Comparison of ENCODE assay signal across 1 cellular context in the genomic region with DNA sequence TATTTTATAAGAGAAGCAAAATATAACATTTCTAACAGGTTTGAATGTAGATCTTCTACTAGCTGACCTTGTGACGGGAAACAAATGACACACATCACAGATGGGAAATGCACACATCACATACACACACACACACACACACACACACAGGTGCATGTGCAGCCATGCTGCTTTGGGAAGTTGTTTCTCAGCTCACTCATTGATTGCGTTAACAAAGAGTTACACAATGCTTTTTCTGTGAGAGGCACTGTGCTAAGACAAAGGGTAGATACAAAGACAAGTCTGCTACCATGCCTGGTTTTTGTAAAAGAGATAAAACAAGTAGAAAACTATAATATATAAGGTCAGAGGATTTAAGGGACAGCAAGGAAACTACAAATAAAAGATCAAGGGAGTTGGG.
TF ChIP-seq lines count a peak whose summit lies in the region.

No MANE protein-coding gene starts in this region.

TF ChIP-seq in HepG2, 621 proteins besides CTCF, POLR2A, EP300 and RAD21 (continued from another document and continues in another):
- TF ChIP-seq, protein P1, sequence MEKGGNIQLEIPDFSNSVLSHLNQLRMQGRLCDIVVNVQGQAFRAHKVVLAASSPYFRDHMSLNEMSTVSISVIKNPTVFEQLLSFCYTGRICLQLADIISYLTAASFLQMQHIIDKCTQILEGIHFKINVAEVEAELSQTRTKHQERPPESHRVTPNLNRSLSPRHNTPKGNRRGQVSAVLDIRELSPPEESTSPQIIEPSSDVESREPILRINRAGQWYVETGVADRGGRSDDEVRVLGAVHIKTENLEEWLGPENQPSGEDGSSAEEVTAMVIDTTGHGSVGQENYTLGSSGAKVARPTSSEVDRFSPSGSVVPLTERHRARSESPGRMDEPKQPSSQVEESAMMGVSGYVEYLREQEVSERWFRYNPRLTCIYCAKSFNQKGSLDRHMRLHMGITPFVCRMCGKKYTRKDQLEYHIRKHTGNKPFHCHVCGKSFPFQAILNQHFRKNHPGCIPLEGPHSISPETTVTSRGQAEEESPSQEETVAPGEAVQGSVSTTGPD (CRISPR knock-in tag; IDR thresholded peaks at IDR 0.05), result no peak
- no peak for TF ChIP-seq ZNF382 (CRISPR knock-in tag; IDR thresholded peaks at IDR 0.05; ENCODE audit: borderline replicate concordance)
- TF ChIP-seq, protein P2, sequence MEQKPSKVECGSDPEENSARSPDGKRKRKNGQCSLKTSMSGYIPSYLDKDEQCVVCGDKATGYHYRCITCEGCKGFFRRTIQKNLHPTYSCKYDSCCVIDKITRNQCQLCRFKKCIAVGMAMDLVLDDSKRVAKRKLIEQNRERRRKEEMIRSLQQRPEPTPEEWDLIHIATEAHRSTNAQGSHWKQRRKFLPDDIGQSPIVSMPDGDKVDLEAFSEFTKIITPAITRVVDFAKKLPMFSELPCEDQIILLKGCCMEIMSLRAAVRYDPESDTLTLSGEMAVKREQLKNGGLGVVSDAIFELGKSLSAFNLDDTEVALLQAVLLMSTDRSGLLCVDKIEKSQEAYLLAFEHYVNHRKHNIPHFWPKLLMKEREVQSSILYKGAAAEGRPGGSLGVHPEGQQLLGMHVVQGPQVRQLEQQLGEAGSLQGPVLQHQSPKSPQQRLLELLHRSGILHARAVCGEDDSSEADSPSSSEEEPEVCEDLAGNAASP (CRISPR knock-in tag; IDR thresholded peaks at IDR 0.05; ENCODE audit: borderline replicate concordance), result no peak
- TF ChIP-seq, protein P3, sequence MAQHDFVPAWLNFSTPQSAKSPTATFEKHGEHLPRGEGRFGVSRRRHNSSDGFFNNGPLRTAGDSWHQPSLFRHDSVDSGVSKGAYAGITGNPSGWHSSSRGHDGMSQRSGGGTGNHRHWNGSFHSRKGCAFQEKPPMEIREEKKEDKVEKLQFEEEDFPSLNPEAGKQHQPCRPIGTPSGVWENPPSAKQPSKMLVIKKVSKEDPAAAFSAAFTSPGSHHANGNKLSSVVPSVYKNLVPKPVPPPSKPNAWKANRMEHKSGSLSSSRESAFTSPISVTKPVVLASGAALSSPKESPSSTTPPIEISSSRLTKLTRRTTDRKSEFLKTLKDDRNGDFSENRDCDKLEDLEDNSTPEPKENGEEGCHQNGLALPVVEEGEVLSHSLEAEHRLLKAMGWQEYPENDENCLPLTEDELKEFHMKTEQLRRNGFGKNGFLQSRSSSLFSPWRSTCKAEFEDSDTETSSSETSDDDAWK (CRISPR knock-in tag; IDR thresholded peaks at IDR 0.05), result no peak
- no peak for TF ChIP-seq SMYD3 (CRISPR knock-in tag; IDR thresholded peaks at IDR 0.05)
- no peak for TF ChIP-seq DR1 (CRISPR knock-in tag; IDR thresholded peaks at IDR 0.05)
- TF ChIP-seq ZNF709 (CRISPR knock-in tag; IDR thresholded peaks at IDR 0.05), result no peak
- no peak for TF ChIP-seq HDAC6 (IDR thresholded peaks at IDR 0.05; ENCODE audit: low read depth, low read length)
- TF ChIP-seq JUNB (CRISPR knock-in tag; IDR thresholded peaks at IDR 0.05; ENCODE audit: borderline replicate concordance), result 0 out of 2 replicates have a peak, but pooled peaks have one; percentile 23
- TF ChIP-seq GTF3A (CRISPR knock-in tag; conservative IDR thresholded peaks at IDR 0.05), result no peak
- peak; percentile 90 for TF ChIP-seq GATAD2A (CRISPR knock-in tag; IDR thresholded peaks at IDR 0.05)
- no peak for TF ChIP-seq ZFP90 (CRISPR knock-in tag; IDR thresholded peaks at IDR 0.05; ENCODE audit: borderline replicate concordance)
- no peak for TF ChIP-seq NONO (IDR thresholded peaks at IDR 0.05)
- no peak for TF ChIP-seq NONO (CRISPR knock-in tag; conservative IDR thresholded peaks at IDR 0.05)
- TF ChIP-seq, protein P4, sequence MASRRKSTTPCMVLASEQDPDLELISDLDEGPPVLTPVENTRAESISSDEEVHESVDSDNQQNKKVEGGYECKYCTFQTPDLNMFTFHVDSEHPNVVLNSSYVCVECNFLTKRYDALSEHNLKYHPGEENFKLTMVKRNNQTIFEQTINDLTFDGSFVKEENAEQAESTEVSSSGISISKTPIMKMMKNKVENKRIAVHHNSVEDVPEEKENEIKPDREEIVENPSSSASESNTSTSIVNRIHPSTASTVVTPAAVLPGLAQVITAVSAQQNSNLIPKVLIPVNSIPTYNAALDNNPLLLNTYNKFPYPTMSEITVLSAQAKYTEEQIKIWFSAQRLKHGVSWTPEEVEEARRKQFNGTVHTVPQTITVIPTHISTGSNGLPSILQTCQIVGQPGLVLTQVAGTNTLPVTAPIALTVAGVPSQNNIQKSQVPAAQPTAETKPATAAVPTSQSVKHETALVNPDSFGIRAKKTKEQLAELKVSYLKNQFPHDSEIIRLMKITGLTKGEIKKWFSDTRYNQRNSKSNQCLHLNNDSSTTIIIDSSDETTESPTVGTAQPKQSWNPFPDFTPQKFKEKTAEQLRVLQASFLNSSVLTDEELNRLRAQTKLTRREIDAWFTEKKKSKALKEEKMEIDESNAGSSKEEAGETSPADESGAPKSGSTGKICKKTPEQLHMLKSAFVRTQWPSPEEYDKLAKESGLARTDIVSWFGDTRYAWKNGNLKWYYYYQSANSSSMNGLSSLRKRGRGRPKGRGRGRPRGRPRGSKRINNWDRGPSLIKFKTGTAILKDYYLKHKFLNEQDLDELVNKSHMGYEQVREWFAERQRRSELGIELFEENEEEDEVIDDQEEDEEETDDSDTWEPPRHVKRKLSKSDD (CRISPR knock-in tag; IDR thresholded peaks at IDR 0.05; ENCODE audit: low read depth), result no peak
- 0 out of 2 replicates have a peak, but pooled peaks have one; percentile 26 for TF ChIP-seq BCL6 (CRISPR knock-in tag; IDR thresholded peaks at IDR 0.05)
- TF ChIP-seq, protein P5, sequence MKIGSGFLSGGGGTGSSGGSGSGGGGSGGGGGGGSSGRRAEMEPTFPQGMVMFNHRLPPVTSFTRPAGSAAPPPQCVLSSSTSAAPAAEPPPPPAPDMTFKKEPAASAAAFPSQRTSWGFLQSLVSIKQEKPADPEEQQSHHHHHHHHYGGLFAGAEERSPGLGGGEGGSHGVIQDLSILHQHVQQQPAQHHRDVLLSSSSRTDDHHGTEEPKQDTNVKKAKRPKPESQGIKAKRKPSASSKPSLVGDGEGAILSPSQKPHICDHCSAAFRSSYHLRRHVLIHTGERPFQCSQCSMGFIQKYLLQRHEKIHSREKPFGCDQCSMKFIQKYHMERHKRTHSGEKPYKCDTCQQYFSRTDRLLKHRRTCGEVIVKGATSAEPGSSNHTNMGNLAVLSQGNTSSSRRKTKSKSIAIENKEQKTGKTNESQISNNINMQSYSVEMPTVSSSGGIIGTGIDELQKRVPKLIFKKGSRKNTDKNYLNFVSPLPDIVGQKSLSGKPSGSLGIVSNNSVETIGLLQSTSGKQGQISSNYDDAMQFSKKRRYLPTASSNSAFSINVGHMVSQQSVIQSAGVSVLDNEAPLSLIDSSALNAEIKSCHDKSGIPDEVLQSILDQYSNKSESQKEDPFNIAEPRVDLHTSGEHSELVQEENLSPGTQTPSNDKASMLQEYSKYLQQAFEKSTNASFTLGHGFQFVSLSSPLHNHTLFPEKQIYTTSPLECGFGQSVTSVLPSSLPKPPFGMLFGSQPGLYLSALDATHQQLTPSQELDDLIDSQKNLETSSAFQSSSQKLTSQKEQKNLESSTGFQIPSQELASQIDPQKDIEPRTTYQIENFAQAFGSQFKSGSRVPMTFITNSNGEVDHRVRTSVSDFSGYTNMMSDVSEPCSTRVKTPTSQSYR (CRISPR knock-in tag; IDR thresholded peaks at IDR 0.05; ENCODE audit: borderline replicate concordance), result no peak
- TF ChIP-seq, protein P6, sequence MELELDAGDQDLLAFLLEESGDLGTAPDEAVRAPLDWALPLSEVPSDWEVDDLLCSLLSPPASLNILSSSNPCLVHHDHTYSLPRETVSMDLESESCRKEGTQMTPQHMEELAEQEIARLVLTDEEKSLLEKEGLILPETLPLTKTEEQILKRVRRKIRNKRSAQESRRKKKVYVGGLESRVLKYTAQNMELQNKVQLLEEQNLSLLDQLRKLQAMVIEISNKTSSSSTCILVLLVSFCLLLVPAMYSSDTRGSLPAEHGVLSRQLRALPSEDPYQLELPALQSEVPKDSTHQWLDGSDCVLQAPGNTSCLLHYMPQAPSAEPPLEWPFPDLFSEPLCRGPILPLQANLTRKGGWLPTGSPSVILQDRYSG (CRISPR knock-in tag; IDR thresholded peaks at IDR 0.05), result no peak
- TF ChIP-seq HCFC1 (IDR thresholded peaks at IDR 0.05; ENCODE audit: low read depth, low read length), result no peak
- no peak for TF ChIP-seq HDAC2 (CRISPR knock-in tag; IDR thresholded peaks at IDR 0.05)
- TF ChIP-seq XBP1 (CRISPR knock-in tag; IDR thresholded peaks at IDR 0.05), result no peak
- TF ChIP-seq ZNF460 (CRISPR knock-in tag; IDR thresholded peaks at IDR 0.05; ENCODE audit: borderline replicate concordance), result no peak
- TF ChIP-seq CHCHD3 (CRISPR knock-in tag; IDR thresholded peaks at IDR 0.05), result no peak
- TF ChIP-seq, protein P7, sequence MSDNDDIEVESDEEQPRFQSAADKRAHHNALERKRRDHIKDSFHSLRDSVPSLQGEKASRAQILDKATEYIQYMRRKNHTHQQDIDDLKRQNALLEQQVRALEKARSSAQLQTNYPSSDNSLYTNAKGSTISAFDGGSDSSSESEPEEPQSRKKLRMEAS (IDR thresholded peaks at IDR 0.05), result 0 out of 2 replicates have a peak, but pooled peaks have one; percentile 32
- TF ChIP-seq, protein P8, sequence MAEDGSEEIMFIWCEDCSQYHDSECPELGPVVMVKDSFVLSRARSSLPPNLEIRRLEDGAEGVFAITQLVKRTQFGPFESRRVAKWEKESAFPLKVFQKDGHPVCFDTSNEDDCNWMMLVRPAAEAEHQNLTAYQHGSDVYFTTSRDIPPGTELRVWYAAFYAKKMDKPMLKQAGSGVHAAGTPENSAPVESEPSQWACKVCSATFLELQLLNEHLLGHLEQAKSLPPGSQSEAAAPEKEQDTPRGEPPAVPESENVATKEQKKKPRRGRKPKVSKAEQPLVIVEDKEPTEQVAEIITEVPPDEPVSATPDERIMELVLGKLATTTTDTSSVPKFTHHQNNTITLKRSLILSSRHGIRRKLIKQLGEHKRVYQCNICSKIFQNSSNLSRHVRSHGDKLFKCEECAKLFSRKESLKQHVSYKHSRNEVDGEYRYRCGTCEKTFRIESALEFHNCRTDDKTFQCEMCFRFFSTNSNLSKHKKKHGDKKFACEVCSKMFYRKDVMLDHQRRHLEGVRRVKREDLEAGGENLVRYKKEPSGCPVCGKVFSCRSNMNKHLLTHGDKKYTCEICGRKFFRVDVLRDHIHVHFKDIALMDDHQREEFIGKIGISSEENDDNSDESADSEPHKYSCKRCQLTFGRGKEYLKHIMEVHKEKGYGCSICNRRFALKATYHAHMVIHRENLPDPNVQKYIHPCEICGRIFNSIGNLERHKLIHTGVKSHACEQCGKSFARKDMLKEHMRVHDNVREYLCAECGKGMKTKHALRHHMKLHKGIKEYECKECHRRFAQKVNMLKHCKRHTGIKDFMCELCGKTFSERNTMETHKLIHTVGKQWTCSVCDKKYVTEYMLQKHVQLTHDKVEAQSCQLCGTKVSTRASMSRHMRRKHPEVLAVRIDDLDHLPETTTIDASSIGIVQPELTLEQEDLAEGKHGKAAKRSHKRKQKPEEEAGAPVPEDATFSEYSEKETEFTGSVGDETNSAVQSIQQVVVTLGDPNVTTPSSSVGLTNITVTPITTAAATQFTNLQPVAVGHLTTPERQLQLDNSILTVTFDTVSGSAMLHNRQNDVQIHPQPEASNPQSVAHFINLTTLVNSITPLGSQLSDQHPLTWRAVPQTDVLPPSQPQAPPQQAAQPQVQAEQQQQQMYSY (CRISPR knock-in tag; IDR thresholded peaks at IDR 0.05), result no peak
- no peak for TF ChIP-seq GABPA (IDR thresholded peaks at IDR 0.05; ENCODE audit: low read depth, low read length)
- TF ChIP-seq GABPA (CRISPR knock-in tag; IDR thresholded peaks at IDR 0.05; ENCODE audit: low read depth), result no peak
- peak; percentile 86 for TF ChIP-seq CEBPG (CRISPR knock-in tag; IDR thresholded peaks at IDR 0.05)
- peak; percentile 88 for TF ChIP-seq SOX13 (IDR thresholded peaks at IDR 0.05)
- TF ChIP-seq SOX13 (CRISPR knock-in tag; conservative IDR thresholded peaks at IDR 0.05 in 1 of 2, IDR thresholded peaks at IDR 0.05 in 1 of 2), result peak in 1 of 2 experiments; percentile 96; a peak in 2 of 4 replicates
- TF ChIP-seq MAF1 (CRISPR knock-in tag; IDR thresholded peaks at IDR 0.05; ENCODE audit: borderline replicate concordance), result no peak
- no peak for TF ChIP-seq ZSCAN29 (CRISPR knock-in tag; conservative IDR thresholded peaks at IDR 0.05)
- no peak for TF ChIP-seq ZNF724P (CRISPR knock-in tag; IDR thresholded peaks at IDR 0.05; ENCODE audit: borderline replicate concordance)
- no peak for TF ChIP-seq ZNF441 (CRISPR knock-in tag; IDR thresholded peaks at IDR 0.05; ENCODE audit: borderline replicate concordance)
- no peak for TF ChIP-seq CBX5 (CRISPR knock-in tag; IDR thresholded peaks at IDR 0.05; ENCODE audit: borderline replicate concordance)
- no peak for TF ChIP-seq ZNF557 (CRISPR knock-in tag; IDR thresholded peaks at IDR 0.05)
- no peak for TF ChIP-seq EEA1 (CRISPR knock-in tag; IDR thresholded peaks at IDR 0.05; ENCODE audit: borderline replicate concordance)
- no peak for TF ChIP-seq ZMYM4 (CRISPR knock-in tag; IDR thresholded peaks at IDR 0.05)
- TF ChIP-seq POLR2AphosphoS2 (IDR thresholded peaks at IDR 0.05; ENCODE audit: low read depth, low read length), result no peak
- TF ChIP-seq AGO1 (IDR thresholded peaks at IDR 0.05; ENCODE audit: low read depth, low read length, poor library complexity, severe bottlenecking), result no peak
- no peak for TF ChIP-seq ZNF44 (CRISPR knock-in tag; IDR thresholded peaks at IDR 0.05)
- TF ChIP-seq SRSF1 (optimal IDR thresholded peaks at IDR 0.05; ENCODE audit: low read depth, low read length), result no peak
- no peak for TF ChIP-seq PHF20 (CRISPR knock-in tag; IDR thresholded peaks at IDR 0.05)
- TF ChIP-seq SOX6 (IDR thresholded peaks at IDR 0.05), result no peak
- peak; percentile 97 for TF ChIP-seq SOX6 (CRISPR knock-in tag; IDR thresholded peaks at IDR 0.05)
